1 cellular context compared by ENCODE assay signal in the genomic region with DNA sequence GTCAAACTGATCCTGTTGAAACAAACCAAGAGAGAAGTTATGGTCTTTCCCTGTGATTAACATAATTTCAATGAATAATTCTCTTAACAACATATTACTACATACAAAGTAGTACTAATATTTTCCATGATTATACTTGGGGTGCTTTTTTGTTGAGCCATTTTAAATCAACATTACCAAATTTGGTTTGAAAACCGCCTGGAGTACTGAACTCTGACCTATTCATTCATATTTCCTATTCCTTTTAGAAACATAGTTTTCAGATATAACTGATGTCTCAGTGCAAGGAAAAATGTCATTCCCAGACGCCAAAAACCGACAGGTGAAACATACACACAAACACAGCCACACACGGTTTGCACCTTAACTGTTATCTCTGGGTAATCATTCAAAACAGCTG.
TF ChIP-seq lines count a peak whose summit lies in the region.

No MANE protein-coding gene starts in this region.

TF ChIP-seq in GM12878, 131 proteins besides CTCF, POLR2A, EP300 and RAD21:
- no peak for TF ChIP-seq PAX8 (IDR thresholded peaks at IDR 0.05)
- TF ChIP-seq FOXM1 (IDR thresholded peaks at IDR 0.05; ENCODE audit: low read depth, low read length), result no peak
- no peak for TF ChIP-seq SUZ12 (IDR thresholded peaks at IDR 0.05; ENCODE audit: unreplicated experiment)
- peak in 1 of 2 experiments; percentile 49; a peak in 1 of 4 replicates for TF ChIP-seq SRF (IDR thresholded peaks at IDR 0.05; ENCODE audit: low read depth in 2 of 2, low read length in 2 of 2)
- TF ChIP-seq YBX1 (IDR thresholded peaks at IDR 0.05), result no peak
- TF ChIP-seq TCF12 (IDR thresholded peaks at IDR 0.05; ENCODE audit: low read depth, low read length), result no peak
- TF ChIP-seq ZNF622 (IDR thresholded peaks at IDR 0.05), result no peak
- peak; percentile 27 for TF ChIP-seq NFIC (IDR thresholded peaks at IDR 0.05; ENCODE audit: low read depth, low read length)
- no peak for TF ChIP-seq ZNF24 (IDR thresholded peaks at IDR 0.05)
- no peak for TF ChIP-seq NR2C2 (IDR thresholded peaks at IDR 0.05; ENCODE audit: borderline replicate concordance, control insufficient read depth, insufficient read length, low read depth)
- TF ChIP-seq SIX5 (IDR thresholded peaks at IDR 0.05; ENCODE audit: low read depth, low read length, severe bottlenecking), result no peak
